Comparison of ENCODE assay signal across 20 cellular contexts in genomic region chr1:99469641-99470040, GRCh38.
DNase-seq lines count a peak whose midpoint lies in the region; ATAC-seq, FAIRE-seq and TF ChIP-seq lines count a peak whose summit lies in the region.
"Had no signal": no experiment of that assay in that cellular context is flagged by ENCODE, and none has a peak within 500 bp of the region (broad histone marks: within the 10 kb centered on the region; RNA-seq: fewer than 3 reads in every experiment).

No MANE protein-coding gene starts in this region.

- H3K9me3 ChIP-seq in neuron (ENCODE audit: low read length) (no peaks in the 10 kb centered on the region), psoas muscle (no peaks in the 10 kb centered on the region)

- H3K27me3 ChIP-seq in neuron (ENCODE audit: insufficient read depth, low read length) (no peaks in the 10 kb centered on the region), psoas muscle (ENCODE audit: insufficient read depth in 3 of 3, low read length in 2 of 3) (no peaks in the 10 kb centered on the region)

- TF ChIP-seq CTCF in D721Med (IDR thresholded peaks at IDR 0.05; ENCODE audit: insufficient read depth, missing control alignments) (no peak), psoas muscle (IDR thresholded peaks at IDR 0.05) (no peak)

- intact Hi-C loops in psoas muscle (cut with DNase I), result no loop called here

- no peak overlapping the region for H3K4me3 ChIP-seq in neuron (ENCODE audit: low read length)
- no peak overlapping the region for H3K4me3 ChIP-seq in psoas muscle
- H3K4me3 ChIP-seq: lung had no signal

- H2AFZ ChIP-seq in neuron (ENCODE audit: low read depth, low read length), result peak overlapping the region; percentile 48

- no peak overlapping the region for H3K27ac ChIP-seq in psoas muscle

- DNase-seq in D721Med (ENCODE audit: insufficient read length, low spot score) (peak; percentile 32), NCI-H446 (lab: John Stamatoyannopoulos, UW) (peak; percentile 36 to 81), cerebellar cortex (ENCODE audit: low spot score) (peak; percentile 81), psoas muscle (no peak)
- no peak for DNase-seq in stimulated activated naive CD8-positive, alpha-beta T cell treated with anti-CD3 and anti-CD28 coated beads, Interleukin-15, Interleukin-2, amounts not matched to agents 100 U/mL and 50 U/mL, for 24 hours
- DNase-seq: activated CD4-positive, alpha-beta memory T cell treated with anti-CD3 and anti-CD28 coated beads, Interleukin-2, amount 10 ng/mL, durations not matched to agents 7 days and 5 days; activated T-cell treated with anti-CD3 and anti-CD28 coated beads, Interleukin-2, amount 50 U/mL, for 1 hour; AML-193; HFFc6; NCI-H1436; posterior cingulate gyrus; Right ventricle myocardium superior; stimulated activated CD4-positive, alpha-beta T cell treated with anti-CD3 and anti-CD28 coated beads, Interleukin-2, amount 100 ng/mL, for 48 hours had no signal

- 10 to 45% (median 32%) methylated on average over 1 of the region's 1 CpG for WGBS in psoas muscle, 3 donors

- peak; percentile 98 for FAIRE-seq in D721Med (lab: Jason Lieb, UNC)
- FAIRE-seq: bronchial epithelial cell, islet of Langerhans had no signal

- no peak for ATAC-seq in psoas muscle
- no peak for ATAC-seq in GM18861 (IDR thresholded peaks at IDR 0.05; ENCODE audit: unreplicated experiment)
- no peak for ATAC-seq in stimulated activated naive CD8-positive, alpha-beta T cell treated with anti-CD3 and anti-CD28 coated beads, Interleukin-15, Interleukin-2, amounts not matched to agents 100 U/mL and 50 U/mL, for 24 hours
- no peak for ATAC-seq in HG02840 (IDR thresholded peaks at IDR 0.05; ENCODE audit: low FRiP score, unreplicated experiment)
- ATAC-seq: esophagus mucosa had no signal

- H3K36me3 ChIP-seq in neuron (ENCODE audit: insufficient read depth, low read length), result no peaks in the 10 kb centered on the region
- no peaks in the 10 kb centered on the region for H3K36me3 ChIP-seq in psoas muscle (ENCODE audit: insufficient read depth in 1 of 2, low read depth in 1 of 2)

- H3K4me1 ChIP-seq in neuron (ENCODE audit: insufficient read depth, low read length) (peaks cover 4% of the 10 kb centered on the region), psoas muscle (no peaks in the 10 kb centered on the region)

Comparison
In these comparisons a context has a peak if more than half of its experiments do, and no peak if none do; other contexts are left out.
1. DNase-seq: peak in D721Med (single experiment), NCI-H446 (2 of 2) and cerebellar cortex (single experiment); none in psoas muscle (0 of 2) and stimulated activated naive CD8-positive, alpha-beta T cell treated with anti-CD3 and anti-CD28 coated beads, Interleukin-15, Interleukin-2, amounts not matched to agents 100 U/mL and 50 U/mL, for 24 hours (single experiment).